Comparison of ENCODE assay signal across 8 cellular contexts in genomic region chr10:118423800-118424479, GRCh38.
DNase-seq lines count a peak whose midpoint lies in the region; ATAC-seq and TF ChIP-seq lines count a peak whose summit lies in the region.

No MANE protein-coding gene starts in this region.

- peak overlapping the region in 2 of 5 experiments; percentile 10 to 43 for H3K27ac Mint-ChIP-seq in brain

- TF ChIP-seq CTCF in brain (conservative IDR thresholded peaks at IDR 0.05) = peak; percentile 82 to 90

- peaks cover 0 to 5% (median 0%) of the 10 kb centered on the region in 5 experiments for H3K9me3 Mint-ChIP-seq in brain

- H3K36me3 Mint-ChIP-seq in brain = no peaks in the 10 kb centered on the region

- H3K4me1 Mint-ChIP-seq in brain = peaks cover 7% of the 10 kb centered on the region

- peak; percentile 93 for ATAC-seq in HG02938 (IDR thresholded peaks at IDR 0.05; ENCODE audit: unreplicated experiment)

- H3K27me3 Mint-ChIP-seq in brain = peaks cover 13% of the 10 kb centered on the region

- DNase-seq in NCI-H187 (lab: John Stamatoyannopoulos, UW) (peak; percentile 3 to 20), NCI-H187 treated with DMSO at 0.1 percent for 48 hours (lab: John Stamatoyannopoulos, UW) (no peak), NCI-H2081 treated with DMSO at 0.1 percent for 48 hours (lab: John Stamatoyannopoulos, UW) (peak; percentile 38), UCSD-AML1 (lab: John Stamatoyannopoulos, UW; ENCODE audit: unreplicated experiment) (peak; percentile 75), iPS-NIHi11 (ENCODE audit: low spot score) (peak; percentile 94)
- peak; percentile 21 to 49 for DNase-seq in stimulated activated CD4-positive, alpha-beta T cell treated with anti-CD3 and anti-CD28 coated beads, Interleukin-15, amount 100 ng/mL, for 1 hour (ENCODE audit: low read depth in 1 of 2, low spot score in 1 of 2)

- H3K4me3 Mint-ChIP-seq in brain = peak overlapping the region in 1 of 5 experiments; percentile 29
